1 cellular context compared by ENCODE assay signal in genomic region chr17:76468634-76469010, GRCh38.
TF ChIP-seq lines count a peak whose summit lies in the region.

No MANE protein-coding gene starts in this region.

TF ChIP-seq in GM12878, 131 proteins besides CTCF, POLR2A, EP300 and RAD21:
- TF ChIP-seq TCF7 (IDR thresholded peaks at IDR 0.05; ENCODE audit: borderline replicate concordance): no peak
- no peak for TF ChIP-seq ZBTB33 (IDR thresholded peaks at IDR 0.05)
- TF ChIP-seq SIN3A (IDR thresholded peaks at IDR 0.05; ENCODE audit: low read depth, low read length): no peak
- TF ChIP-seq POLR2AphosphoS5 (IDR thresholded peaks at IDR 0.05; ENCODE audit: low read length): no peak
- no peak for TF ChIP-seq RB1 (IDR thresholded peaks at IDR 0.05; ENCODE audit: borderline replicate concordance)
- no peak for TF ChIP-seq PML (IDR thresholded peaks at IDR 0.05; ENCODE audit: low read length)
- no peak for TF ChIP-seq NRF1 (conservative IDR thresholded peaks at IDR 0.05; ENCODE audit: low read depth, low read length)
- no peak for TF ChIP-seq ESRRA (IDR thresholded peaks at IDR 0.05; ENCODE audit: low read length)
TF ChIP-seq in GM12878: peak in this region for 0.
